In genomic region chr5:91072891-91073290, GRCh38 we compare ENCODE assay signal across 19 cellular contexts.
A peak's percentile ranks its signal among the peaks of the same experiment; 100 is the strongest.
DNase-seq lines count a peak whose midpoint lies in the region; ATAC-seq, FAIRE-seq and TF ChIP-seq lines count a peak whose summit lies in the region.
"Had no signal": no experiment of that assay in that cellular context is flagged by ENCODE, and none has a peak within 500 bp of the region (broad histone marks: within the 10 kb centered on the region; RNA-seq: fewer than 3 reads in every experiment).

No MANE protein-coding gene starts in this region.

- no peak overlapping the region for H3K4me3 ChIP-seq in AG10803 (ENCODE audit: low read length)
- H3K4me3 ChIP-seq in fibroblast of mammary gland (ENCODE audit: control insufficient read depth, low read depth, low read length): no peak overlapping the region
- no peak overlapping the region for H3K4me3 ChIP-seq in osteoblast (ENCODE audit: insufficient read depth, low read length)
- H3K4me3 ChIP-seq: SJSA1 had no signal

- FAIRE-seq in RCC 7860 (lab: Jason Lieb, UNC): no peak

- peak overlapping the region; percentile 62 for H3K4me2 ChIP-seq in osteoblast (ENCODE audit: insufficient read depth, low read length)

- H2AFZ ChIP-seq in osteoblast (ENCODE audit: low read length): no peak overlapping the region

- no peaks in the 10 kb centered on the region for H3K9me3 ChIP-seq in osteoblast (ENCODE audit: low read depth, low read length)
- H3K9me3 ChIP-seq: SJSA1 had no signal

- ATAC-seq in GM18861 (IDR thresholded peaks at IDR 0.05; ENCODE audit: unreplicated experiment): no peak
- no peak for ATAC-seq in HG03432 (IDR thresholded peaks at IDR 0.05; ENCODE audit: unreplicated experiment)
- ATAC-seq: left lobe of liver, sciatic nerve had no signal

- H3K27me3 ChIP-seq in osteoblast (ENCODE audit: insufficient read depth, low read length): peaks cover 4% of the 10 kb centered on the region
- H3K27me3 ChIP-seq: SJSA1 had no signal

- H3K4me1 ChIP-seq in osteoblast (ENCODE audit: insufficient read depth, low read length): peaks cover 40% of the 10 kb centered on the region
- H3K4me1 ChIP-seq: SJSA1 had no signal

- no peaks in the 10 kb centered on the region for H3K79me2 ChIP-seq in osteoblast (ENCODE audit: insufficient read depth, low read length)

- H3K27ac ChIP-seq in osteoblast (ENCODE audit: low read depth, low read length): no peak overlapping the region
- H3K27ac ChIP-seq: SJSA1 had no signal

- TF ChIP-seq CTCF in AG10803 (conservative IDR thresholded peaks at IDR 0.05; ENCODE audit: low read length) (no peak), fibroblast of mammary gland (conservative IDR thresholded peaks at IDR 0.05; ENCODE audit: control insufficient read depth, insufficient read depth, low read depth, low read length) (no peak), osteoblast (IDR thresholded peaks at IDR 0.05; ENCODE audit: extremely low read depth, low read depth, low read length) (no peak)

- DNase-seq in AG10803 (ENCODE audit: low read depth) (peak; percentile 84), RCC 7860 (ENCODE audit: low spot score) (peak; percentile 4), fibroblast of mammary gland (ENCODE audit: low read depth) (peak; percentile 75), osteoblast (ENCODE audit: insufficient read length, low spot score, missing footprints) (no peak), NCI-H2107 treated with DMSO at 0.1 percent for 48 hours (lab: John Stamatoyannopoulos, UW; ENCODE audit: unreplicated experiment) (no peak), 8988T (no peak)
- DNase-seq: amygdala; GF-D8; GOT3; MV-4-11; NCI-H2081 treated with DMSO at 0.1 percent for 48 hours; NCI-H526 treated with DMSO at 0.1 percent for 48 hours; stimulated activated CD4-positive, alpha-beta T cell treated with anti-CD3 and anti-CD28 coated beads, Interleukin-4, amount 100 ng/mL, for 1 hour; T1000 had no signal

- no peaks in the 10 kb centered on the region for H3K36me3 ChIP-seq in osteoblast (ENCODE audit: insufficient read depth, low read length)
- H3K36me3 ChIP-seq: SJSA1 had no signal

- H4K20me1 ChIP-seq in osteoblast (ENCODE audit: insufficient read depth, low read length): no peaks in the 10 kb centered on the region

Comparison
In these comparisons a context has a peak if more than half of its experiments do, and no peak if none do; other contexts are left out.
1. DNase-seq: peak in AG10803 (single experiment), RCC 7860 (single experiment) and fibroblast of mammary gland (single experiment); none in osteoblast (single experiment), NCI-H2107 treated with DMSO at 0.1 percent for 48 hours (single experiment) and 8988T (single experiment).